Comparison of ENCODE assay signal across 9 cellular contexts in the genomic region with DNA sequence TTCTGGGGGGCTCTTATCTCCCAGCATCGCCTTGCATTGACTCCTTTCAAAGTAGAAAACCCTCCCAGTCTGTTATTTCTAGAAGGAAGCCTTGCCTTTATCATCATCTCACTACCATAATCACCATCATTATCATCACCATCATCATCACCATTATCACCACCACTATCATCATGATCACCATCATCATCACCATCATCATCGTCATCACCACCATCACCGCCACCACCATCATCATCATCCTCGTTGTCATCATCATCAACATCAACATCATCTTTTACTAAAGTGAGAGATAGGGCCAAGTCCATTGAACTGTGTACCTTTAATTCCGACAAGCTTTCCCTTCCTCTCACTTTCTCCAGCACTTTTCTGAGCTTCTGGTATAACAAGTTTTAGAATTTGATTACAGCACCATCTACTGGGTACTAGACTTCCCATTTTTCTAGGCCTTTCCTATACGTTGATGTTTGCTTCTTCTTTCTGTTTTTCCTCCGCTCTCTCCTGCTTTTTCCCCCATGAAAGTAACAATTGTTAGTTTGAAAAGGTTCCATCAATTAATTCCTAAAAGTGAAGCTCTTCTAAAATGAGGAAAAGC.
DNase-seq lines count a peak whose midpoint lies in the region; ATAC-seq, FAIRE-seq and TF ChIP-seq lines count a peak whose summit lies in the region.
"Had no signal": no experiment of that assay in that cellular context is flagged by ENCODE, and none has a peak within 500 bp of the region (broad histone marks: within the 10 kb centered on the region; RNA-seq: fewer than 3 reads in every experiment).

No MANE protein-coding gene starts in this region.

- H3K4me3 ChIP-seq in DOHH2 (ENCODE audit: low read length) (no peak overlapping the region), K562 (no peak overlapping the region), MM.1S (ENCODE audit: low read length) (no peak overlapping the region)

- no TSS peak for BruUV-seq in K562 (replicated peaks; lab: Mats Ljungman, UMichigan)

- H3K9me1 ChIP-seq in K562 (ENCODE audit: control insufficient read depth, insufficient read depth, low read length), result no peaks in the 10 kb centered on the region

- H3K9me3 Mint-ChIP-seq in nephron, result no peaks in the 10 kb centered on the region

- H3K9ac ChIP-seq in K562 (ENCODE audit: insufficient read depth in 1 of 2, low read depth in 2 of 2, low read length in 2 of 2) (no peak overlapping the region), MM.1S (ENCODE audit: low read length) (no peak overlapping the region)

- FAIRE-seq in K562 (lab: Jason Lieb, UNC), result no peak

- CTCF ChIA-PET in K562 (lab: Yijun Ruan, JAX; ENCODE audit: low intra/inter-chr PET ratio), result interaction anchor here (1.5 kb wide), 1 partner anchor 336 kb away, joined by 6 read pairs; no protein-coding TSS in a partner anchor

- POLR2A ChIA-PET in K562 (lab: Yijun Ruan, JAX), result no interaction called here

- no peak for ATAC-seq in K562
- no peak for ATAC-seq in GM19455 (IDR thresholded peaks at IDR 0.05; ENCODE audit: unreplicated experiment)
- ATAC-seq in GM18520 (IDR thresholded peaks at IDR 0.05; ENCODE audit: unreplicated experiment), result no peak
- ATAC-seq in HG02678 (IDR thresholded peaks at IDR 0.05; ENCODE audit: unreplicated experiment), result no peak

- peaks cover 21% of the 10 kb centered on the region for H3K27me3 Mint-ChIP-seq in nephron (ENCODE audit: low read depth)

- in situ Hi-C loops in K562 (cut with MboI), result loop anchor here (10.0 kb wide), 1 partner anchor 336 kb away; no protein-coding TSS in a partner anchor

- H3K36me3 Mint-ChIP-seq in nephron (ENCODE audit: low read depth), result no peaks in the 10 kb centered on the region

- no peak overlapping the region for H3K27ac ChIP-seq in DOHH2 (ENCODE audit: low read depth, low read length)
- H3K27ac ChIP-seq in K562 (ENCODE audit: extremely low read depth, low read depth, low read length), result no peak overlapping the region
- no peak overlapping the region for H3K27ac ChIP-seq in MM.1S (ENCODE audit: low read length)

- no peak overlapping the region for H3K4me2 ChIP-seq in DOHH2 (ENCODE audit: low read length)
- no peak overlapping the region for H3K4me2 ChIP-seq in K562 (ENCODE audit: insufficient read depth, low read length)
- no peak overlapping the region for H3K4me2 ChIP-seq in MM.1S (ENCODE audit: low read depth, low read length)

- H3K36me3 ChIP-seq in DOHH2 (ENCODE audit: control insufficient read depth, low read length) (no peaks in the 10 kb centered on the region), K562 (ENCODE audit: control insufficient read depth, insufficient read depth, low read length) (no peaks in the 10 kb centered on the region), MM.1S (replicated peaks; ENCODE audit: insufficient read depth, low read length) (no peaks in the 10 kb centered on the region)

- no peaks in the 10 kb centered on the region for H3F3A ChIP-seq in DOHH2 (ENCODE audit: control insufficient read depth, insufficient read depth)
- no peaks in the 10 kb centered on the region for H3F3A ChIP-seq in MM.1S (ENCODE audit: insufficient read depth, low read length)

- H3K4me3 Mint-ChIP-seq in nephron, result no peak overlapping the region

- no peaks in the 10 kb centered on the region for H3K79me2 ChIP-seq in DOHH2 (ENCODE audit: control insufficient read depth, low read length)
- no peaks in the 10 kb centered on the region for H3K79me2 ChIP-seq in K562 (ENCODE audit: control insufficient read depth, insufficient read depth, low read length)
- no peaks in the 10 kb centered on the region for H3K79me2 ChIP-seq in MM.1S (ENCODE audit: low read length)

- TF ChIP-seq EP300 in K562 (IDR thresholded peaks at IDR 0.05; ENCODE audit: low read length), result no peak

- H3K4me1 ChIP-seq in DOHH2 (ENCODE audit: control insufficient read depth, low read length) (peaks cover 10% of the 10 kb centered on the region), K562 (replicated peaks in 1 of 2; ENCODE audit: control insufficient read depth in 2 of 2, insufficient read depth in 2 of 2, low read length in 2 of 2) (no peaks in the 10 kb centered on the region), MM.1S (ENCODE audit: low read length) (0 out of 2 replicates have a peak, but pooled peaks cover 2% of the 10 kb centered on the region)

- TF ChIP-seq POLR2A in K562 (conservative IDR thresholded peaks at IDR 0.05), result no peak

- H3K27me3 ChIP-seq in DOHH2 (ENCODE audit: control insufficient read depth, low read length), result no peaks in the 10 kb centered on the region
- H3K27me3 ChIP-seq in K562 (ENCODE audit: control insufficient read depth in 2 of 2, insufficient read depth in 2 of 2, low read length in 2 of 2), result peaks cover 0 to 3% of the 10 kb centered on the region in 2 experiments; a peak in 1 of 5 replicates
- no peaks in the 10 kb centered on the region for H3K27me3 ChIP-seq in MM.1S (replicated peaks; ENCODE audit: insufficient read depth, low read length)

- H3K27ac Mint-ChIP-seq in nephron, result no peak overlapping the region

- H2AFZ ChIP-seq in K562 (ENCODE audit: low read depth, low read length), result no peak overlapping the region
- H2AFZ ChIP-seq in MM.1S (ENCODE audit: low read length), result no peak overlapping the region

- 0% methylated on average over 6 of the region's 7 CpGs for WGBS in K562 (ENCODE audit: insufficient coverage, low coverage, missing lambda C conversion rate)

- H3K9me3 ChIP-seq in DOHH2 (ENCODE audit: control insufficient read depth, insufficient read depth, low read length), result no peaks in the 10 kb centered on the region
- no peaks in the 10 kb centered on the region for H3K9me3 ChIP-seq in K562 (replicated peaks; ENCODE audit: control insufficient read depth, insufficient read depth, low read depth, low read length)
- no peaks in the 10 kb centered on the region for H3K9me3 ChIP-seq in MM.1S (replicated peaks; ENCODE audit: insufficient read depth, low read length)

- DNase-seq in NCI-H1092 (lab: John Stamatoyannopoulos, UW) (peak; percentile 25), K562 (ENCODE audit: extremely low read depth in 1 of 4, low spot score in 3 of 4) (peak in 1 of 4 experiments; percentile 2), MM.1S (no peak)
- DNase-seq: activated CD4-positive, alpha-beta T cell treated with anti-CD3 and anti-CD28 coated beads, Interleukin-2, amount 50 U/mL, for 48 hours had no signal

- intact Hi-C loops in K562 (cut with micrococcal nuclease), result loop anchor here (2.0 kb wide), 1 partner anchor 248 kb away; no protein-coding TSS in a partner anchor

- TF ChIP-seq CTCF in DOHH2 (IDR thresholded peaks at IDR 0.05; ENCODE audit: low read depth, low read length, poor library complexity, severe bottlenecking) (peak; percentile 44), K562 (IDR thresholded peaks at IDR 0.05 in 2 of 3, conservative IDR thresholded peaks at IDR 0.05 in 1 of 3; ENCODE audit: insufficient read depth in 2 of 3, low read depth in 1 of 3, low read length in 3 of 3) (peak in 2 of 3 experiments; percentile 9 to 49; a peak in 3 of 6 replicates), nephron (IDR thresholded peaks at IDR 0.05; ENCODE audit: unreplicated experiment in 3 of 3) (peak in 2 of 3 experiments; percentile 44 to 47), MM.1S (IDR thresholded peaks at IDR 0.05; ENCODE audit: low read length) (no peak)

- H4K20me1 ChIP-seq in DOHH2 (ENCODE audit: control insufficient read depth, insufficient read depth, low read depth, low read length) (no peaks in the 10 kb centered on the region), K562 (replicated peaks; ENCODE audit: control insufficient read depth, insufficient read depth, low read length) (no peaks in the 10 kb centered on the region), MM.1S (ENCODE audit: insufficient read depth, low read length) (no peaks in the 10 kb centered on the region)

- peak; percentile 50 to 66 for TF ChIP-seq RAD21 in K562 (CRISPR knock-in tag; conservative IDR thresholded peaks at IDR 0.05 in 1 of 2, IDR thresholded peaks at IDR 0.05 in 1 of 2)

- no peaks in the 10 kb centered on the region for H3K4me1 Mint-ChIP-seq in nephron

- H3K9me2 ChIP-seq in DOHH2 (replicated peaks; ENCODE audit: control insufficient read depth, low read length), result no peaks in the 10 kb centered on the region
- no peaks in the 10 kb centered on the region for H3K9me2 ChIP-seq in MM.1S (replicated peaks; ENCODE audit: insufficient read depth, low read length)

TF ChIP-seq in K562, 482 proteins besides CTCF, POLR2A, EP300 and RAD21:
- TF ChIP-seq PHB2 (IDR thresholded peaks at IDR 0.05; ENCODE audit: low read depth), result no peak
- no peak for TF ChIP-seq ATF1 (CRISPR knock-in tag; IDR thresholded peaks at IDR 0.05)
- TF ChIP-seq ATF1 (tag; IDR thresholded peaks at IDR 0.05), result 0 out of 2 replicates have a peak, but pooled peaks have one; percentile 23
- no peak for TF ChIP-seq NFIX (CRISPR knock-in tag; IDR thresholded peaks at IDR 0.05; ENCODE audit: low read depth)
- TF ChIP-seq, protein P1, sequence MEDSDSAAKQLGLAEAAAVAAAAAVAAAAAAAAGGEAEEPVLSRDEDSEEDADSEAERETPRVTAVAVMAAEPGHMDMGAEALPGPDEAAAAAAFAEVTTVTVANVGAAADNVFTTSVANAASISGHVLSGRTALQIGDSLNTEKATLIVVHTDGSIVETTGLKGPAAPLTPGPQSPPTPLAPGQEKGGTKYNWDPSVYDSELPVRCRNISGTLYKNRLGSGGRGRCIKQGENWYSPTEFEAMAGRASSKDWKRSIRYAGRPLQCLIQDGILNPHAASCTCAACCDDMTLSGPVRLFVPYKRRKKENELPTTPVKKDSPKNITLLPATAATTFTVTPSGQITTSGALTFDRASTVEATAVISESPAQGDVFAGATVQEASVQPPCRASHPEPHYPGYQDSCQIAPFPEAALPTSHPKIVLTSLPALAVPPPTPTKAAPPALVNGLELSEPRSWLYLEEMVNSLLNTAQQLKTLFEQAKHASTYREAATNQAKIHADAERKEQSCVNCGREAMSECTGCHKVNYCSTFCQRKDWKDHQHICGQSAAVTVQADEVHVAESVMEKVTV (CRISPR knock-in tag; IDR thresholded peaks at IDR 0.05), result 0 out of 2 replicates have a peak, but pooled peaks have one; percentile 30
- no peak for TF ChIP-seq ELF4 (CRISPR knock-in tag; IDR thresholded peaks at IDR 0.05)
- no peak for TF ChIP-seq NFXL1 (CRISPR knock-in tag; IDR thresholded peaks at IDR 0.05)
- no peak for TF ChIP-seq SIRT6 (IDR thresholded peaks at IDR 0.05; ENCODE audit: low read depth, low read length)
